Comparison of ENCODE assay signal across 8 cellular contexts in genomic region chr15:51736069-51736468, GRCh38. TPM values are rescaled to one million over a fixed set of nuclear protein-coding genes. Genes with fewer than 3 reads are reported as not detected.
DNase-seq lines count a peak whose midpoint lies in the region; ATAC-seq and TF ChIP-seq lines count a peak whose summit lies in the region.

No MANE protein-coding gene starts in this region.

- peak overlapping the region; percentile 88 for H3K9ac ChIP-seq in BLaER1
- H3K9ac ChIP-seq in fibroblast of lung (ENCODE audit: insufficient read depth, low read length), result no peak overlapping the region

- no peaks in the 10 kb centered on the region for H3K36me3 Mint-ChIP-seq in type B pancreatic cell

- H3K9me3 Mint-ChIP-seq in type B pancreatic cell, result no peaks in the 10 kb centered on the region

- peaks cover 68% of the 10 kb centered on the region for H3K4me1 ChIP-seq in BLaER1
- H3K4me1 ChIP-seq in fibroblast of lung (ENCODE audit: control insufficient read depth, extremely low read depth, insufficient read depth, low read length), result peaks cover 5% of the 10 kb centered on the region

- H4K20me1 ChIP-seq in BLaER1 (peaks cover 39% of the 10 kb centered on the region), fibroblast of lung (ENCODE audit: control insufficient read depth, extremely low read depth, insufficient read depth, low read length) (no peaks in the 10 kb centered on the region)

- no peaks in the 10 kb centered on the region for H3K9me3 ChIP-seq in BLaER1
- H3K9me3 ChIP-seq in fibroblast of lung (ENCODE audit: control insufficient read depth, insufficient read depth, low read depth, low read length), result no peaks in the 10 kb centered on the region

- H3K4me2 ChIP-seq in BLaER1, result peak overlapping the region; percentile 91
- H3K4me2 ChIP-seq in fibroblast of lung (ENCODE audit: extremely low read depth, insufficient read depth, low read length), result peak overlapping the region; percentile 67

- H3K4me3 ChIP-seq in BLaER1, result peak overlapping the region; percentile 85
- peak overlapping the region in 2 of 4 experiments; percentile 66 to 72 for H3K4me3 ChIP-seq in fibroblast of lung (replicated peaks in 1 of 4; ENCODE audit: control extremely low read depth in 1 of 4, insufficient read depth in 1 of 4, low read depth in 3 of 4, low read length in 4 of 4)

- H3K4me3 Mint-ChIP-seq in type B pancreatic cell, result peak overlapping the region; percentile 86

- TF ChIP-seq CTCF in fibroblast of lung (conservative IDR thresholded peaks at IDR 0.05 in 1 of 2, IDR thresholded peaks at IDR 0.05 in 1 of 2; ENCODE audit: low read depth in 1 of 2, low read length in 2 of 2), result no peak
- no peak for TF ChIP-seq CTCF in type B pancreatic cell (conservative IDR thresholded peaks at IDR 0.05)
- no peak for TF ChIP-seq CTCF in GM13976 (IDR thresholded peaks at IDR 0.05; ENCODE audit: borderline replicate concordance, control extremely low read depth, extremely low read depth, insufficient read depth, missing control alignments)

- peak overlapping the region; percentile 19 for H3K27ac Mint-ChIP-seq in type B pancreatic cell

- no peaks in the 10 kb centered on the region for H3K36me3 ChIP-seq in BLaER1
- no peaks in the 10 kb centered on the region for H3K36me3 ChIP-seq in fibroblast of lung (ENCODE audit: control insufficient read depth, insufficient read depth, low read length)

- no peaks in the 10 kb centered on the region for H3K27me3 ChIP-seq in BLaER1
- no peaks in the 10 kb centered on the region for H3K27me3 ChIP-seq in fibroblast of lung (ENCODE audit: control insufficient read depth, insufficient read depth, low read length)

- H3K27ac ChIP-seq in BLaER1, result peak overlapping the region; percentile 8; the same call in 1 of the 2 replicates
- no peak overlapping the region for H3K27ac ChIP-seq in fibroblast of lung (ENCODE audit: insufficient read depth, low read length)

- H3K79me2 ChIP-seq in fibroblast of lung (ENCODE audit: control insufficient read depth, insufficient read depth, low read length), result no peaks in the 10 kb centered on the region

- ATAC-seq in GM19397 (IDR thresholded peaks at IDR 0.05; ENCODE audit: unreplicated experiment) (peak; percentile 19), HG03045 (IDR thresholded peaks at IDR 0.05; ENCODE audit: unreplicated experiment) (no peak)

- in situ Hi-C loops in GM13976 (cut with MboI; ENCODE audit: low sequenced_read_pairs, unreplicated experiment), result no loop called here

- no peaks in the 10 kb centered on the region for H3K4me1 Mint-ChIP-seq in type B pancreatic cell (ENCODE audit: unreplicated experiment)

- DNase-seq in SIG-M5 treated with dmso at 0.1 percent for 504 hours (lab: John Stamatoyannopoulos, UW; ENCODE audit: unreplicated experiment) (peak; percentile 83), fibroblast of lung (ENCODE audit: low read depth in 2 of 2) (no peak), type B pancreatic cell (ENCODE audit: extremely low spot score, unreplicated experiment) (no peak), NCI-H1436 (lab: John Stamatoyannopoulos, UW) (no peak), GM13976 (ENCODE audit: low spot score) (no peak)

- peaks cover 50% of the 10 kb centered on the region for H3K27me3 Mint-ChIP-seq in type B pancreatic cell

- H2AFZ ChIP-seq in fibroblast of lung (ENCODE audit: low read length), result no peak overlapping the region

RNA-seq across cellular contexts. Expression of gene LYSMD2, which starts 1.4 kb away (rescaled TPM):
- 7.2 and 7.8 TPM in 2 replicates for total RNA-seq in fibroblast of lung
- polyA plus RNA-seq in fibroblast of lung, result 10.1 and 12.3 TPM in 2 replicates
- 6.2 and 7.6 TPM in 2 replicates for polyA plus RNA-seq in fibroblast of lung (2012)
- 2.5 TPM in 1 of 2 replicates, not detected in the other for polyA minus RNA-seq in fibroblast of lung (ENCODE audit: low replicate concordance)
- total RNA-seq in type B pancreatic cell (ENCODE audit: low replicate concordance), result 3.9 and 6.2 TPM in 2 replicates

RNA-seq across cellular contexts. Expression of gene TMOD2, which starts 15.3 kb away (rescaled TPM):
- total RNA-seq in fibroblast of lung (8.0 and 11.2 TPM in 2 replicates), type B pancreatic cell (ENCODE audit: low replicate concordance) (6.7 and 8.3 TPM in 2 replicates)
- 5.4 and 7.0 TPM in 2 replicates for polyA plus RNA-seq in fibroblast of lung
- 4.8 and 6.6 TPM in 2 replicates for polyA plus RNA-seq in fibroblast of lung (2012)
- polyA minus RNA-seq in fibroblast of lung (ENCODE audit: low replicate concordance), result 1.8 and 3.0 TPM in 2 replicates

RNA-seq across cellular contexts. Expression of gene SCG3, which starts 54.8 kb away (rescaled TPM):
- total RNA-seq in fibroblast of lung (not detected in 2 replicates), type B pancreatic cell (ENCODE audit: low replicate concordance) (13.0 and 18.2 TPM in 2 replicates)
- polyA plus RNA-seq in fibroblast of lung, result not detected in 2 replicates
- polyA plus RNA-seq in fibroblast of lung (2012), result not detected in 2 replicates
- not detected in 2 replicates for polyA minus RNA-seq in fibroblast of lung (ENCODE audit: low replicate concordance)

Comparison
In these comparisons a context has a peak if more than half of its experiments do, and no peak if none do; other contexts are left out.
1. RNA of gene SCG3, which starts 54.8 kb away (total RNA-seq): 13.0 to 18.2 TPM in type B pancreatic cell; not detected in fibroblast of lung; every median in the first group is over 10 times any median in the second.